Comparison of ENCODE assay signal across 1 cellular context in the genomic region with DNA sequence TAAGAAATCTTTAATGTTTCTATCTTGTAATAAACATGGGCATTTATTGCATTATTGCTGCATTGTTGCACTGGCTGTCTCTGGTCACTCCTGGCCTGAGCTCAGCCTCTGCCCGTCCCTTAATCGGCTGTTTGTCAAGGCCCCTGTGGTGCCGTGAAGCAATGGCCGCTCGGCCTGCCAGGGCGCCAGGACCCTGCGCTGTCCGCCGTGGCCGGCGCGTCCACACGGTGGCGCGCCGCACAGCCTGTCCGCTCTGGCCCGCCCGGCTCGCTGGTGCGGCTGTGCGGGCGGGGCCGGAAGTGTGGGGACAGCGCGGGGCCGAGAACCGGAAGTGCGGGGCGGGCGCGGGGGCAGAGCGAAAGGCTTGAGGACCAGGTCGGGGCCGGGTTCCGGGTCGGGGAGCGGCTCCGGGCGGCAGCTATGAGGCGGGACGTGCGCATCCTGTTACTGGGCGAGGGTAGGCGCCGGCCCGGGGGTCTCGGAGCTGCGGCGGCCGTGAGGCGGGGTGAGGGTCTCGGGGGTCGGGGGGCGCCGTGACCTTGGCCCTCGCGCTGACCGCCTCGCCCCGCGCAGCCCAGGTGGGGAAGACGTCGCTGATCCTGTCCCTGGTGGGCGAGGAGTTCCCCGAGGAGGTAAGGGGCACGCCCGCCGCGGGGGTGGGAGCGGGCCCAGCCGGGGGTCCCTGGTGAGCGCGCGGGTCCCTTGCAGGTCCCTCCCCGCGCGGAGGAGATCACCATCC.
TF ChIP-seq lines count a peak whose summit lies in the region.

A gene (plus strand): TSS at position 353 of the 739 bp plus-strand sequence. CDS start 68 bp downstream, at position 421.

TF ChIP-seq in K562, 482 proteins besides CTCF, POLR2A, EP300 and RAD21 (continued from another document and continues in another):
- TF ChIP-seq TBL1XR1 (IDR thresholded peaks at IDR 0.05; ENCODE audit: low read length in 2 of 2): peak in 1 of 2 experiments; percentile 57; a peak in 1 of 4 replicates
- TF ChIP-seq, protein P1, sequence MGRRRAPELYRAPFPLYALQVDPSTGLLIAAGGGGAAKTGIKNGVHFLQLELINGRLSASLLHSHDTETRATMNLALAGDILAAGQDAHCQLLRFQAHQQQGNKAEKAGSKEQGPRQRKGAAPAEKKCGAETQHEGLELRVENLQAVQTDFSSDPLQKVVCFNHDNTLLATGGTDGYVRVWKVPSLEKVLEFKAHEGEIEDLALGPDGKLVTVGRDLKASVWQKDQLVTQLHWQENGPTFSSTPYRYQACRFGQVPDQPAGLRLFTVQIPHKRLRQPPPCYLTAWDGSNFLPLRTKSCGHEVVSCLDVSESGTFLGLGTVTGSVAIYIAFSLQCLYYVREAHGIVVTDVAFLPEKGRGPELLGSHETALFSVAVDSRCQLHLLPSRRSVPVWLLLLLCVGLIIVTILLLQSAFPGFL (CRISPR knock-in tag; IDR thresholded peaks at IDR 0.05): peak; percentile 86; the same call in 1 of the 2 replicates
- peak in 1 of 2 experiments; percentile 97; a peak in 2 of 4 replicates for TF ChIP-seq KDM4B (IDR thresholded peaks at IDR 0.05; ENCODE audit: borderline replicate concordance in 2 of 2, low read depth in 1 of 2)
- 0 out of 2 replicates have a peak, but pooled peaks have one; percentile 73 for TF ChIP-seq TARDBP (IDR thresholded peaks at IDR 0.05)
- TF ChIP-seq, protein P2, sequence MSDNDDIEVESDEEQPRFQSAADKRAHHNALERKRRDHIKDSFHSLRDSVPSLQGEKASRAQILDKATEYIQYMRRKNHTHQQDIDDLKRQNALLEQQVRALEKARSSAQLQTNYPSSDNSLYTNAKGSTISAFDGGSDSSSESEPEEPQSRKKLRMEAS (CRISPR knock-in tag; IDR thresholded peaks at IDR 0.05): peak; percentile 29; the same call in 1 of the 2 replicates
- peak; percentile 70 for TF ChIP-seq HNRNPK (IDR thresholded peaks at IDR 0.05; ENCODE audit: low read depth, low read length, poor library complexity, severe bottlenecking)
- no peak for TF ChIP-seq ZNF165 (CRISPR knock-in tag; IDR thresholded peaks at IDR 0.05; ENCODE audit: borderline replicate concordance)
- TF ChIP-seq PML (IDR thresholded peaks at IDR 0.05; ENCODE audit: low read length): peak; percentile 18; the same call in 1 of the 2 replicates
- 0 out of 2 replicates have a peak, but pooled peaks have one; percentile 38 for TF ChIP-seq ETV1 (tag; conservative IDR thresholded peaks at IDR 0.05; ENCODE audit: low read depth)
- TF ChIP-seq CCNT2 (IDR thresholded peaks at IDR 0.05; ENCODE audit: borderline replicate concordance, extremely low read depth, insufficient read length, low read depth, low read length): peak; percentile 96
- TF ChIP-seq MIER1 (IDR thresholded peaks at IDR 0.05; ENCODE audit: low read depth): no peak
- TF ChIP-seq GATAD2B (IDR thresholded peaks at IDR 0.05; ENCODE audit: borderline replicate concordance): peak; percentile 95
- peak; percentile 82 for TF ChIP-seq SMC3 (conservative IDR thresholded peaks at IDR 0.05; ENCODE audit: insufficient read depth, low read depth, low read length)
- TF ChIP-seq PHF8 (IDR thresholded peaks at IDR 0.05; ENCODE audit: borderline replicate concordance, low read length): peak; percentile 76; the same call in 1 of the 2 replicates
- TF ChIP-seq KDM5B (IDR thresholded peaks at IDR 0.05; ENCODE audit: insufficient replicate concordance, low read depth, low read length): peak; percentile 35
- TF ChIP-seq, protein P3, sequence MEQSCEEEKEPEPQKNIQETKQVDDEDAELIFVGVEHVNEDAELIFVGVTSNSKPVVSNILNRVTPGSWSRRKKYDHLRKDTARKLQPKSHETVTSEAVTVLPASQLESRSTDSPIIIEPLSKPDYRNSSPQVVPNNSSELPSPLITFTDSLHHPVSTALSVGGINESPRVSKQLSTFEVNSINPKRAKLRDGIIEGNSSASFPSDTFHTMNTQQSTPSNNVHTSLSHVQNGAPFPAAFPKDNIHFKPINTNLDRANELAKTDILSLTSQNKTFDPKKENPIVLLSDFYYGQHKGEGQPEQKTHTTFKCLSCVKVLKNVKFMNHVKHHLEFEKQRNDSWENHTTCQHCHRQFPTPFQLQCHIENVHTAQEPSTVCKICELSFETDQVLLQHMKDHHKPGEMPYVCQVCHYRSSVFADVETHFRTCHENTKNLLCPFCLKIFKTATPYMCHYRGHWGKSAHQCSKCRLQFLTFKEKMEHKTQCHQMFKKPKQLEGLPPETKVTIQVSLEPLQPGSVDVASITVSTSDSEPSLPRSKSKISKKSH (CRISPR knock-in tag; IDR thresholded peaks at IDR 0.05): no peak
- peak; percentile 99 for TF ChIP-seq GABPA (tag; conservative IDR thresholded peaks at IDR 0.05; ENCODE audit: low read depth)
- peak; percentile 88 for TF ChIP-seq HCFC1 (IDR thresholded peaks at IDR 0.05; ENCODE audit: low read depth, low read length)
- peak; percentile 74 to 75; a peak in 3 of 4 replicates for TF ChIP-seq NRF1 (conservative IDR thresholded peaks at IDR 0.05 in 1 of 2, IDR thresholded peaks at IDR 0.05 in 1 of 2)
- TF ChIP-seq, protein P4, sequence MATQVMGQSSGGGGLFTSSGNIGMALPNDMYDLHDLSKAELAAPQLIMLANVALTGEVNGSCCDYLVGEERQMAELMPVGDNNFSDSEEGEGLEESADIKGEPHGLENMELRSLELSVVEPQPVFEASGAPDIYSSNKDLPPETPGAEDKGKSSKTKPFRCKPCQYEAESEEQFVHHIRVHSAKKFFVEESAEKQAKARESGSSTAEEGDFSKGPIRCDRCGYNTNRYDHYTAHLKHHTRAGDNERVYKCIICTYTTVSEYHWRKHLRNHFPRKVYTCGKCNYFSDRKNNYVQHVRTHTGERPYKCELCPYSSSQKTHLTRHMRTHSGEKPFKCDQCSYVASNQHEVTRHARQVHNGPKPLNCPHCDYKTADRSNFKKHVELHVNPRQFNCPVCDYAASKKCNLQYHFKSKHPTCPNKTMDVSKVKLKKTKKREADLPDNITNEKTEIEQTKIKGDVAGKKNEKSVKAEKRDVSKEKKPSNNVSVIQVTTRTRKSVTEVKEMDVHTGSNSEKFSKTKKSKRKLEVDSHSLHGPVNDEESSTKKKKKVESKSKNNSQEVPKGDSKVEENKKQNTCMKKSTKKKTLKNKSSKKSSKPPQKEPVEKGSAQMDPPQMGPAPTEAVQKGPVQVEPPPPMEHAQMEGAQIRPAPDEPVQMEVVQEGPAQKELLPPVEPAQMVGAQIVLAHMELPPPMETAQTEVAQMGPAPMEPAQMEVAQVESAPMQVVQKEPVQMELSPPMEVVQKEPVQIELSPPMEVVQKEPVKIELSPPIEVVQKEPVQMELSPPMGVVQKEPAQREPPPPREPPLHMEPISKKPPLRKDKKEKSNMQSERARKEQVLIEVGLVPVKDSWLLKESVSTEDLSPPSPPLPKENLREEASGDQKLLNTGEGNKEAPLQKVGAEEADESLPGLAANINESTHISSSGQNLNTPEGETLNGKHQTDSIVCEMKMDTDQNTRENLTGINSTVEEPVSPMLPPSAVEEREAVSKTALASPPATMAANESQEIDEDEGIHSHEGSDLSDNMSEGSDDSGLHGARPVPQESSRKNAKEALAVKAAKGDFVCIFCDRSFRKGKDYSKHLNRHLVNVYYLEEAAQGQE (CRISPR knock-in tag; IDR thresholded peaks at IDR 0.05; ENCODE audit: low read depth): peak; percentile 78
- no peak for TF ChIP-seq TCFL5 (CRISPR knock-in tag; conservative IDR thresholded peaks at IDR 0.05)
- peak; percentile 88 for TF ChIP-seq MYC (IDR thresholded peaks at IDR 0.05; ENCODE audit: low read depth, low read length)
- no peak for TF ChIP-seq MYC (CRISPR knock-in tag; IDR thresholded peaks at IDR 0.05; ENCODE audit: borderline replicate concordance, low read depth)
- TF ChIP-seq, protein P5, sequence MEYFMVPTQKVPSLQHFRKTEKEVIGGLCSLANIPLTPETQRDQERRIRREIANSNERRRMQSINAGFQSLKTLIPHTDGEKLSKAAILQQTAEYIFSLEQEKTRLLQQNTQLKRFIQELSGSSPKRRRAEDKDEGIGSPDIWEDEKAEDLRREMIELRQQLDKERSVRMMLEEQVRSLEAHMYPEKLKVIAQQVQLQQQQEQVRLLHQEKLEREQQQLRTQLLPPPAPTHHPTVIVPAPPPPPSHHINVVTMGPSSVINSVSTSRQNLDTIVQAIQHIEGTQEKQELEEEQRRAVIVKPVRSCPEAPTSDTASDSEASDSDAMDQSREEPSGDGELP (CRISPR knock-in tag; IDR thresholded peaks at IDR 0.05; ENCODE audit: borderline replicate concordance): peak; percentile 68
- TF ChIP-seq ZBTB17 (CRISPR knock-in tag; IDR thresholded peaks at IDR 0.05): 0 out of 2 replicates have a peak, but pooled peaks have one; percentile 45
- TF ChIP-seq, protein P6, sequence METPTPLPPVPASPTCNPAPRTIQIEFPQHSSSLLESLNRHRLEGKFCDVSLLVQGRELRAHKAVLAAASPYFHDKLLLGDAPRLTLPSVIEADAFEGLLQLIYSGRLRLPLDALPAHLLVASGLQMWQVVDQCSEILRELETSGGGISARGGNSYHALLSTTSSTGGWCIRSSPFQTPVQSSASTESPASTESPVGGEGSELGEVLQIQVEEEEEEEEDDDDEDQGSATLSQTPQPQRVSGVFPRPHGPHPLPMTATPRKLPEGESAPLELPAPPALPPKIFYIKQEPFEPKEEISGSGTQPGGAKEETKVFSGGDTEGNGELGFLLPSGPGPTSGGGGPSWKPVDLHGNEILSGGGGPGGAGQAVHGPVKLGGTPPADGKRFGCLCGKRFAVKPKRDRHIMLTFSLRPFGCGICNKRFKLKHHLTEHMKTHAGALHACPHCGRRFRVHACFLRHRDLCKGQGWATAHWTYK (CRISPR knock-in tag; IDR thresholded peaks at IDR 0.05): peak; percentile 69; the same call in 1 of the 2 replicates
- 0 out of 2 replicates have a peak, but pooled peaks have one; percentile 15 for TF ChIP-seq MEF2A (IDR thresholded peaks at IDR 0.05; ENCODE audit: control insufficient read depth, low read depth, low read length)
- TF ChIP-seq TCF3 (CRISPR knock-in tag; IDR thresholded peaks at IDR 0.05): peak; percentile 59; the same call in 1 of the 2 replicates
- TF ChIP-seq MTA3 (IDR thresholded peaks at IDR 0.05; ENCODE audit: borderline replicate concordance): peak; percentile 84
- TF ChIP-seq, protein P7, sequence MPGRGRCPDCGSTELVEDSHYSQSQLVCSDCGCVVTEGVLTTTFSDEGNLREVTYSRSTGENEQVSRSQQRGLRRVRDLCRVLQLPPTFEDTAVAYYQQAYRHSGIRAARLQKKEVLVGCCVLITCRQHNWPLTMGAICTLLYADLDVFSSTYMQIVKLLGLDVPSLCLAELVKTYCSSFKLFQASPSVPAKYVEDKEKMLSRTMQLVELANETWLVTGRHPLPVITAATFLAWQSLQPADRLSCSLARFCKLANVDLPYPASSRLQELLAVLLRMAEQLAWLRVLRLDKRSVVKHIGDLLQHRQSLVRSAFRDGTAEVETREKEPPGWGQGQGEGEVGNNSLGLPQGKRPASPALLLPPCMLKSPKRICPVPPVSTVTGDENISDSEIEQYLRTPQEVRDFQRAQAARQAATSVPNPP (IDR thresholded peaks at IDR 0.05; ENCODE audit: borderline replicate concordance, insufficient read depth, insufficient read length): no peak
- peak; percentile 68 for TF ChIP-seq SAP30 (IDR thresholded peaks at IDR 0.05; ENCODE audit: borderline replicate concordance, insufficient read depth, low read depth, low read length, poor library complexity, severe bottlenecking)
- TF ChIP-seq, protein P8, sequence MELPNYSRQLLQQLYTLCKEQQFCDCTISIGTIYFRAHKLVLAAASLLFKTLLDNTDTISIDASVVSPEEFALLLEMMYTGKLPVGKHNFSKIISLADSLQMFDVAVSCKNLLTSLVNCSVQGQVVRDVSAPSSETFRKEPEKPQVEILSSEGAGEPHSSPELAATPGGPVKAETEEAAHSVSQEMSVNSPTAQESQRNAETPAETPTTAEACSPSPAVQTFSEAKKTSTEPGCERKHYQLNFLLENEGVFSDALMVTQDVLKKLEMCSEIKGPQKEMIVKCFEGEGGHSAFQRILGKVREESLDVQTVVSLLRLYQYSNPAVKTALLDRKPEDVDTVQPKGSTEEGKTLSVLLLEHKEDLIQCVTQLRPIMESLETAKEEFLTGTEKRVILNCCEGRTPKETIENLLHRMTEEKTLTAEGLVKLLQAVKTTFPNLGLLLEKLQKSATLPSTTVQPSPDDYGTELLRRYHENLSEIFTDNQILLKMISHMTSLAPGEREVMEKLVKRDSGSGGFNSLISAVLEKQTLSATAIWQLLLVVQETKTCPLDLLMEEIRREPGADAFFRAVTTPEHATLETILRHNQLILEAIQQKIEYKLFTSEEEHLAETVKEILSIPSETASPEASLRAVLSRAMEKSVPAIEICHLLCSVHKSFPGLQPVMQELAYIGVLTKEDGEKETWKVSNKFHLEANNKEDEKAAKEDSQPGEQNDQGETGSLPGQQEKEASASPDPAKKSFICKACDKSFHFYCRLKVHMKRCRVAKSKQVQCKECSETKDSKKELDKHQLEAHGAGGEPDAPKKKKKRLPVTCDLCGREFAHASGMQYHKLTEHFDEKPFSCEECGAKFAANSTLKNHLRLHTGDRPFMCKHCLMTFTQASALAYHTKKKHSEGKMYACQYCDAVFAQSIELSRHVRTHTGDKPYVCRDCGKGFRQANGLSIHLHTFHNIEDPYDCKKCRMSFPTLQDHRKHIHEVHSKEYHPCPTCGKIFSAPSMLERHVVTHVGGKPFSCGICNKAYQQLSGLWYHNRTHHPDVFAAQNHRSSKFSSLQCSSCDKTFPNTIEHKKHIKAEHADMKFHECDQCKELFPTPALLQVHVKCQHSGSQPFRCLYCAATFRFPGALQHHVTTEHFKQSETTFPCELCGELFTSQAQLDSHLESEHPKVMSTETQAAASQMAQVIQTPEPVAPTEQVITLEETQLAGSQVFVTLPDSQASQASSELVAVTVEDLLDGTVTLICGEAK (IDR thresholded peaks at IDR 0.05): peak; percentile 97
- TF ChIP-seq, protein P8 (CRISPR knock-in tag; IDR thresholded peaks at IDR 0.05): no peak
- peak; percentile 64 for TF ChIP-seq BHLHE40 (IDR thresholded peaks at IDR 0.05; ENCODE audit: low read length)
- TF ChIP-seq NR1H2 (CRISPR knock-in tag; IDR thresholded peaks at IDR 0.05): no peak
- TF ChIP-seq KLF1 (tag; IDR thresholded peaks at IDR 0.05): peak; percentile 68
